Comparison of ENCODE assay signal across 1 cellular context in the genomic region with DNA sequence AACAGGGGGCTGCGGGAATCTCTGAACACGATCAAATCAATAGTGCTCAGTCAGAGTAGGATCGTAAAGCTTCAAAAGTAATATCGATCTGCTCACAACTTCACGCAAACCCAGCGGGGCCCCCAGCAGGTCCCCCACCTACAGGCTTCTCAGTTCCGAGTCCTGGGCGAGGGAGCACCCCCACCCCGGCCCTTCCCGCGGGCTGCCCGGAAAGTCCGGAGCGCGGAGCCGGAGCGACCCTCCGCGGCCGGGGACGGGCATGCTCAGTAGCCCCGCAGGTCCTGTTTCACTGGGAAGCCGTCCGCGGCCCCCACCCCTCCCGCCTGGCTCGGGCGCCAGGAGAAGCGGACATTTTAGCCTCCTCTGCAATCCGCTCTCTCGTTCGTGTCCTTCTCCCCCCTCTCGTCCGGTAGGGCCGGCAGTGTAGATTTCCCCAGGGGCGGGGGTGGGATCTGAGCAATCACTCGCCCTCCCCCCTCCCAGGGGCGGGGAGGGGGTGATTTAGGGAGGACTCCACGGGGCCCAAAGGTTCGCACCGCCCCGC.
TF ChIP-seq lines count a peak whose summit lies in the region.

No MANE protein-coding gene starts in this region.

TF ChIP-seq in HepG2, 621 proteins besides CTCF, POLR2A, EP300 and RAD21 (continued from another document and continues in another):
- TF ChIP-seq, protein P1, sequence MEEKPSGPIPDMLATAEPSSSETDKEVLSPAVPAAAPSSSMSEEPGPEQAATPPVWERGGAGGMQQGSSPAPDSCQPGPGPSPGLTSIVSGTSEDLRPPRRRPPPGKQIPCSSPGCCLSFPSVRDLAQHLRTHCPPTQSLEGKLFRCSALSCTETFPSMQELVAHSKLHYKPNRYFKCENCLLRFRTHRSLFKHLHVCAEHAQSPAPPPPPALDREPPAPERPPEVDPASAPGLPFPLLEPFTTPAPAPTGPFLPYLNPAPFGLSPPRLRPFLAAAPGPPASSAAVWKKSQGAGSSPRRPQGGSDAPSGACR (CRISPR knock-in tag; IDR thresholded peaks at IDR 0.05): peak; percentile 91; the same call in 1 of the 2 replicates
- TF ChIP-seq GATAD1 (CRISPR knock-in tag; IDR thresholded peaks at IDR 0.05) (peak; percentile 67; the same call in 1 of the 2 replicates), TARDBP (CRISPR knock-in tag; IDR thresholded peaks at IDR 0.05) (peak; percentile 87), ZNF296 (CRISPR knock-in tag; conservative IDR thresholded peaks at IDR 0.05) (peak; percentile 31; the same call in 1 of the 2 replicates), SOX6 (IDR thresholded peaks at IDR 0.05) (no peak), SOX6 (CRISPR knock-in tag; IDR thresholded peaks at IDR 0.05) (peak; percentile 74), ZBTB21 (CRISPR knock-in tag; IDR thresholded peaks at IDR 0.05) (0 out of 2 replicates have a peak, but pooled peaks have one; percentile 32), BRD4 (CRISPR knock-in tag; IDR thresholded peaks at IDR 0.05) (peak; percentile 47), CAMTA2 (CRISPR knock-in tag; IDR thresholded peaks at IDR 0.05; ENCODE audit: borderline replicate concordance) (0 out of 2 replicates have a peak, but pooled peaks have one; percentile 63), REL (CRISPR knock-in tag; conservative IDR thresholded peaks at IDR 0.05) (no peak), ZNF10 (CRISPR knock-in tag; IDR thresholded peaks at IDR 0.05; ENCODE audit: borderline replicate concordance, low read depth) (no peak), HMG20B (CRISPR knock-in tag; conservative IDR thresholded peaks at IDR 0.05) (peak; percentile 82), JUN (CRISPR knock-in tag; IDR thresholded peaks at IDR 0.05) (no peak), ZNF30 (CRISPR knock-in tag; IDR thresholded peaks at IDR 0.05) (no peak), ZSCAN22 (CRISPR knock-in tag; IDR thresholded peaks at IDR 0.05) (0 out of 2 replicates have a peak, but pooled peaks have one; percentile 22), NPAS2 (CRISPR knock-in tag; IDR thresholded peaks at IDR 0.05; ENCODE audit: borderline replicate concordance) (no peak), MAF1 (CRISPR knock-in tag; IDR thresholded peaks at IDR 0.05; ENCODE audit: borderline replicate concordance) (no peak), TSC22D2 (CRISPR knock-in tag; IDR thresholded peaks at IDR 0.05; ENCODE audit: borderline replicate concordance) (peak; percentile 68; the same call in 1 of the 2 replicates), SAP130 (CRISPR knock-in tag; IDR thresholded peaks at IDR 0.05; ENCODE audit: low read depth) (peak; percentile 65), ZNF570 (CRISPR knock-in tag; IDR thresholded peaks at IDR 0.05; ENCODE audit: borderline replicate concordance) (no peak), ZNF446 (CRISPR knock-in tag; IDR thresholded peaks at IDR 0.05) (no peak), TBL1XR1 (IDR thresholded peaks at IDR 0.05; ENCODE audit: borderline replicate concordance, low read length, partially characterized antibody) (peak; percentile 58), RBAK (CRISPR knock-in tag; IDR thresholded peaks at IDR 0.05) (no peak), MBD4 (IDR thresholded peaks at IDR 0.05; ENCODE audit: borderline replicate concordance, low read length) (no peak)
- TF ChIP-seq, protein P2, sequence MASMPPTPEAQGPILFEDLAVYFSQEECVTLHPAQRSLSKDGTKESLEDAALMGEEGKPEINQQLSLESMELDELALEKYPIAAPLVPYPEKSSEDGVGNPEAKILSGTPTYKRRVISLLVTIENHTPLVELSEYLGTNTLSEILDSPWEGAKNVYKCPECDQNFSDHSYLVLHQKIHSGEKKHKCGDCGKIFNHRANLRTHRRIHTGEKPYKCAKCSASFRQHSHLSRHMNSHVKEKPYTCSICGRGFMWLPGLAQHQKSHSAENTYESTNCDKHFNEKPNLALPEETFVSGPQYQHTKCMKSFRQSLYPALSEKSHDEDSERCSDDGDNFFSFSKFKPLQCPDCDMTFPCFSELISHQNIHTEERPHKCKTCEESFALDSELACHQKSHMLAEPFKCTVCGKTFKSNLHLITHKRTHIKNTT (CRISPR knock-in tag; IDR thresholded peaks at IDR 0.05): 0 out of 2 replicates have a peak, but pooled peaks have one; percentile 15
- TF ChIP-seq, protein P3, sequence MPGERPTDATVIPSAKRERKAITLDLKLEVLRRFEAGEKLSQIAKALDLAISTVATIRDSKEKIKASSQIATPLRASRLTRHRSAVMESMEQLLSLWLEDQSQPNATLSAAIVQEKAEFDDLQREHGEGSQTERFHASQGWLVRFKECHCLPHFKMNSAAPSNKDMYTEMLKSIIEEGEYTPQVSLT (CRISPR knock-in tag; IDR thresholded peaks at IDR 0.05; ENCODE audit: borderline replicate concordance, low read depth): no peak
- TF ChIP-seq, protein P4, sequence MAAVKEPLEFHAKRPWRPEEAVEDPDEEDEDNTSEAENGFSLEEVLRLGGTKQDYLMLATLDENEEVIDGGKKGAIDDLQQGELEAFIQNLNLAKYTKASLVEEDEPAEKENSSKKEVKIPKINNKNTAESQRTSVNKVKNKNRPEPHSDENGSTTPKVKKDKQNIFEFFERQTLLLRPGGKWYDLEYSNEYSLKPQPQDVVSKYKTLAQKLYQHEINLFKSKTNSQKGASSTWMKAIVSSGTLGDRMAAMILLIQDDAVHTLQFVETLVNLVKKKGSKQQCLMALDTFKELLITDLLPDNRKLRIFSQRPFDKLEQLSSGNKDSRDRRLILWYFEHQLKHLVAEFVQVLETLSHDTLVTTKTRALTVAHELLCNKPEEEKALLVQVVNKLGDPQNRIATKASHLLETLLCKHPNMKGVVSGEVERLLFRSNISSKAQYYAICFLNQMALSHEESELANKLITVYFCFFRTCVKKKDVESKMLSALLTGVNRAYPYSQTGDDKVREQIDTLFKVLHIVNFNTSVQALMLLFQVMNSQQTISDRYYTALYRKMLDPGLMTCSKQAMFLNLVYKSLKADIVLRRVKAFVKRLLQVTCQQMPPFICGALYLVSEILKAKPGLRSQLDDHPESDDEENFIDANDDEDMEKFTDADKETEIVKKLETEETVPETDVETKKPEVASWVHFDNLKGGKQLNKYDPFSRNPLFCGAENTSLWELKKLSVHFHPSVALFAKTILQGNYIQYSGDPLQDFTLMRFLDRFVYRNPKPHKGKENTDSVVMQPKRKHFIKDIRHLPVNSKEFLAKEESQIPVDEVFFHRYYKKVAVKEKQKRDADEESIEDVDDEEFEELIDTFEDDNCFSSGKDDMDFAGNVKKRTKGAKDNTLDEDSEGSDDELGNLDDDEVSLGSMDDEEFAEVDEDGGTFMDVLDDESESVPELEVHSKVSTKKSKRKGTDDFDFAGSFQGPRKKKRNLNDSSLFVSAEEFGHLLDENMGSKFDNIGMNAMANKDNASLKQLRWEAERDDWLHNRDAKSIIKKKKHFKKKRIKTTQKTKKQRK (IDR thresholded peaks at IDR 0.05; ENCODE audit: low read length): no peak
- TF ChIP-seq, protein P5, sequence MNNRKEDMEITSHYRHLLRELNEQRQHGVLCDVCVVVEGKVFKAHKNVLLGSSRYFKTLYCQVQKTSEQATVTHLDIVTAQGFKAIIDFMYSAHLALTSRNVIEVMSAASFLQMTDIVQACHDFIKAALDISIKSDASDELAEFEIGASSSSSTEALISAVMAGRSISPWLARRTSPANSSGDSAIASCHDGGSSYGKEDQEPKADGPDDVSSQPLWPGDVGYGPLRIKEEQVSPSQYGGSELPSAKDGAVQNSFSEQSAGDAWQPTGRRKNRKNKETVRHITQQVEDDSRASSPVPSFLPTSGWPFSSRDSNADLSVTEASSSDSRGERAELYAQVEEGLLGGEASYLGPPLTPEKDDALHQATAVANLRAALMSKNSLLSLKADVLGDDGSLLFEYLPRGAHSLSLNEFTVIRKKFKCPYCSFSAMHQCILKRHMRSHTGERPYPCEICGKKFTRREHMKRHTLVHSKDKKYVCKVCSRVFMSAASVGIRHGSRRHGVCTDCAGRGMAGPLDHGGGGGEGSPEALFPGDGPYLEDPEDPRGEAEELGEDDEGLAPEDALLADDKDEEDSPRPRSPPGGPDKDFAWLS (CRISPR knock-in tag; IDR thresholded peaks at IDR 0.05; ENCODE audit: borderline replicate concordance): peak; percentile 67; the same call in 1 of the 2 replicates
- TF ChIP-seq, protein P6, sequence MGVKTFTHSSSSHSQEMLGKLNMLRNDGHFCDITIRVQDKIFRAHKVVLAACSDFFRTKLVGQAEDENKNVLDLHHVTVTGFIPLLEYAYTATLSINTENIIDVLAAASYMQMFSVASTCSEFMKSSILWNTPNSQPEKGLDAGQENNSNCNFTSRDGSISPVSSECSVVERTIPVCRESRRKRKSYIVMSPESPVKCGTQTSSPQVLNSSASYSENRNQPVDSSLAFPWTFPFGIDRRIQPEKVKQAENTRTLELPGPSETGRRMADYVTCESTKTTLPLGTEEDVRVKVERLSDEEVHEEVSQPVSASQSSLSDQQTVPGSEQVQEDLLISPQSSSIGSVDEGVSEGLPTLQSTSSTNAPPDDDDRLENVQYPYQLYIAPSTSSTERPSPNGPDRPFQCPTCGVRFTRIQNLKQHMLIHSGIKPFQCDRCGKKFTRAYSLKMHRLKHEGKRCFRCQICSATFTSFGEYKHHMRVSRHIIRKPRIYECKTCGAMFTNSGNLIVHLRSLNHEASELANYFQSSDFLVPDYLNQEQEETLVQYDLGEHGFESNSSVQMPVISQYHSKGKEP (CRISPR knock-in tag; IDR thresholded peaks at IDR 0.05): no peak
- TF ChIP-seq, protein P7, sequence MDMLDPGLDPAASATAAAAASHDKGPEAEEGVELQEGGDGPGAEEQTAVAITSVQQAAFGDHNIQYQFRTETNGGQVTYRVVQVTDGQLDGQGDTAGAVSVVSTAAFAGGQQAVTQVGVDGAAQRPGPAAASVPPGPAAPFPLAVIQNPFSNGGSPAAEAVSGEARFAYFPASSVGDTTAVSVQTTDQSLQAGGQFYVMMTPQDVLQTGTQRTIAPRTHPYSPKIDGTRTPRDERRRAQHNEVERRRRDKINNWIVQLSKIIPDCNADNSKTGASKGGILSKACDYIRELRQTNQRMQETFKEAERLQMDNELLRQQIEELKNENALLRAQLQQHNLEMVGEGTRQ (IDR thresholded peaks at IDR 0.05; ENCODE audit: low read depth, low read length): no peak
- TF ChIP-seq, protein P7 (CRISPR knock-in tag; IDR thresholded peaks at IDR 0.05; ENCODE audit: borderline replicate concordance): peak; percentile 21; the same call in 1 of the 2 replicates
- TF ChIP-seq, protein P8, sequence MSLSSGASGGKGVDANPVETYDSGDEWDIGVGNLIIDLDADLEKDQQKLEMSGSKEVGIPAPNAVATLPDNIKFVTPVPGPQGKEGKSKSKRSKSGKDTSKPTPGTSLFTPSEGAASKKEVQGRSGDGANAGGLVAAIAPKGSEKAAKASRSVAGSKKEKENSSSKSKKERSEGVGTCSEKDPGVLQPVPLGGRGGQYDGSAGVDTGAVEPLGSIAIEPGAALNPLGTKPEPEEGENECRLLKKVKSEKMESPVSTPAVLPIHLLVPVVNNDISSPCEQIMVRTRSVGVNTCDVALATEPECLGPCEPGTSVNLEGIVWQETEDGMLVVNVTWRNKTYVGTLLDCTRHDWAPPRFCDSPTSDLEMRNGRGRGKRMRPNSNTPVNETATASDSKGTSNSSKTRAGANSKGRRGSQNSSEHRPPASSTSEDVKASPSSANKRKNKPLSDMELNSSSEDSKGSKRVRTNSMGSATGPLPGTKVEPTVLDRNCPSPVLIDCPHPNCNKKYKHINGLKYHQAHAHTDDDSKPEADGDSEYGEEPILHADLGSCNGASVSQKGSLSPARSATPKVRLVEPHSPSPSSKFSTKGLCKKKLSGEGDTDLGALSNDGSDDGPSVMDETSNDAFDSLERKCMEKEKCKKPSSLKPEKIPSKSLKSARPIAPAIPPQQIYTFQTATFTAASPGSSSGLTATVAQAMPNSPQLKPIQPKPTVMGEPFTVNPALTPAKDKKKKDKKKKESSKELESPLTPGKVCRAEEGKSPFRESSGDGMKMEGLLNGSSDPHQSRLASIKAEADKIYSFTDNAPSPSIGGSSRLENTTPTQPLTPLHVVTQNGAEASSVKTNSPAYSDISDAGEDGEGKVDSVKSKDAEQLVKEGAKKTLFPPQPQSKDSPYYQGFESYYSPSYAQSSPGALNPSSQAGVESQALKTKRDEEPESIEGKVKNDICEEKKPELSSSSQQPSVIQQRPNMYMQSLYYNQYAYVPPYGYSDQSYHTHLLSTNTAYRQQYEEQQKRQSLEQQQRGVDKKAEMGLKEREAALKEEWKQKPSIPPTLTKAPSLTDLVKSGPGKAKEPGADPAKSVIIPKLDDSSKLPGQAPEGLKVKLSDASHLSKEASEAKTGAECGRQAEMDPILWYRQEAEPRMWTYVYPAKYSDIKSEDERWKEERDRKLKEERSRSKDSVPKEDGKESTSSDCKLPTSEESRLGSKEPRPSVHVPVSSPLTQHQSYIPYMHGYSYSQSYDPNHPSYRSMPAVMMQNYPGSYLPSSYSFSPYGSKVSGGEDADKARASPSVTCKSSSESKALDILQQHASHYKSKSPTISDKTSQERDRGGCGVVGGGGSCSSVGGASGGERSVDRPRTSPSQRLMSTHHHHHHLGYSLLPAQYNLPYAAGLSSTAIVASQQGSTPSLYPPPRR (CRISPR knock-in tag; IDR thresholded peaks at IDR 0.05; ENCODE audit: borderline replicate concordance): peak; percentile 35; the same call in 1 of the 2 replicates
- TF ChIP-seq, protein P9, sequence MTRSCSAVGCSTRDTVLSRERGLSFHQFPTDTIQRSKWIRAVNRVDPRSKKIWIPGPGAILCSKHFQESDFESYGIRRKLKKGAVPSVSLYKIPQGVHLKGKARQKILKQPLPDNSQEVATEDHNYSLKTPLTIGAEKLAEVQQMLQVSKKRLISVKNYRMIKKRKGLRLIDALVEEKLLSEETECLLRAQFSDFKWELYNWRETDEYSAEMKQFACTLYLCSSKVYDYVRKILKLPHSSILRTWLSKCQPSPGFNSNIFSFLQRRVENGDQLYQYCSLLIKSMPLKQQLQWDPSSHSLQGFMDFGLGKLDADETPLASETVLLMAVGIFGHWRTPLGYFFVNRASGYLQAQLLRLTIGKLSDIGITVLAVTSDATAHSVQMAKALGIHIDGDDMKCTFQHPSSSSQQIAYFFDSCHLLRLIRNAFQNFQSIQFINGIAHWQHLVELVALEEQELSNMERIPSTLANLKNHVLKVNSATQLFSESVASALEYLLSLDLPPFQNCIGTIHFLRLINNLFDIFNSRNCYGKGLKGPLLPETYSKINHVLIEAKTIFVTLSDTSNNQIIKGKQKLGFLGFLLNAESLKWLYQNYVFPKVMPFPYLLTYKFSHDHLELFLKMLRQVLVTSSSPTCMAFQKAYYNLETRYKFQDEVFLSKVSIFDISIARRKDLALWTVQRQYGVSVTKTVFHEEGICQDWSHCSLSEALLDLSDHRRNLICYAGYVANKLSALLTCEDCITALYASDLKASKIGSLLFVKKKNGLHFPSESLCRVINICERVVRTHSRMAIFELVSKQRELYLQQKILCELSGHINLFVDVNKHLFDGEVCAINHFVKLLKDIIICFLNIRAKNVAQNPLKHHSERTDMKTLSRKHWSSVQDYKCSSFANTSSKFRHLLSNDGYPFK (CRISPR knock-in tag; IDR thresholded peaks at IDR 0.05; ENCODE audit: borderline replicate concordance): no peak; the same call in 1 of the 2 replicates
- TF ChIP-seq, protein P10, sequence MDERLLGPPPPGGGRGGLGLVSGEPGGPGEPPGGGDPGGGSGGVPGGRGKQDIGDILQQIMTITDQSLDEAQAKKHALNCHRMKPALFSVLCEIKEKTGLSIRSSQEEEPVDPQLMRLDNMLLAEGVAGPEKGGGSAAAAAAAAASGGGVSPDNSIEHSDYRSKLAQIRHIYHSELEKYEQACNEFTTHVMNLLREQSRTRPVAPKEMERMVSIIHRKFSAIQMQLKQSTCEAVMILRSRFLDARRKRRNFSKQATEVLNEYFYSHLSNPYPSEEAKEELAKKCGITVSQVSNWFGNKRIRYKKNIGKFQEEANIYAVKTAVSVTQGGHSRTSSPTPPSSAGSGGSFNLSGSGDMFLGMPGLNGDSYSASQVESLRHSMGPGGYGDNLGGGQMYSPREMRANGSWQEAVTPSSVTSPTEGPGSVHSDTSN (CRISPR knock-in tag; IDR thresholded peaks at IDR 0.05): no peak
